In genomic region chr16:81928975-81929374, GRCh38 we compare ENCODE assay signal across 16 cellular contexts.
A peak's percentile ranks its signal among the peaks of the same experiment; 100 is the strongest.
DNase-seq lines count a peak whose midpoint lies in the region; TF ChIP-seq lines count a peak whose summit lies in the region.
"Had no signal": no experiment of that assay in that cellular context is flagged by ENCODE, and none has a peak within 500 bp of the region (broad histone marks: within the 10 kb centered on the region; RNA-seq: fewer than 3 reads in every experiment).

No MANE protein-coding gene starts in this region.

- no peak overlapping the region for H3K4me3 ChIP-seq in esophagus (ENCODE audit: low read depth in 1 of 2, low read length in 2 of 2)
- H3K4me3 ChIP-seq: A549, gastrocnemius medialis, sigmoid colon, transverse colon had no signal

- DNase-seq in activated CD4-positive, alpha-beta T cell treated with anti-CD3 and anti-CD28 coated beads for 48 hours = peak; percentile 17
- no peak for DNase-seq in activated CD4-positive, alpha-beta T cell treated with anti-CD3 and anti-CD28 coated beads, Interleukin-2, amount 50 U/mL, for 4 hours
- DNase-seq in RWPE1 (ENCODE audit: low spot score) = peak; percentile 59
- DNase-seq in stimulated activated CD8-positive, alpha-beta memory T cell treated with anti-CD3 and anti-CD28 coated beads, Interleukin-7, amount 100 ng/mL, for 48 hours (ENCODE audit: extremely low read depth in 1 of 2, low read depth in 1 of 2) = peak; percentile 2
- DNase-seq in GM19238 (ENCODE audit: insufficient read length, low spot score) = no peak
- DNase-seq in amniotic stem cell (lab: John Stamatoyannopoulos, UW) = no peak
- DNase-seq in NOMO-1 (lab: John Stamatoyannopoulos, UW; ENCODE audit: unreplicated experiment in 2 of 2) = no peak
- DNase-seq: DMS 273 treated with DMSO at 0.1 percent for 48 hours; gastrocnemius medialis; naive thymus-derived CD8-positive, alpha-beta T cell; NCI-H524; sigmoid colon; T-helper 17 cell; transverse colon had no signal

- H3K4me1 ChIP-seq in esophagus (ENCODE audit: control insufficient read depth in 2 of 2, insufficient read depth in 2 of 2, low read length in 1 of 2) = peaks cover 0 to 7% of the 10 kb centered on the region in 2 donors
- H3K4me1 ChIP-seq: A549, gastrocnemius medialis, sigmoid colon, transverse colon had no signal

- TF ChIP-seq CTCF in RWPE1 (conservative IDR thresholded peaks at IDR 0.05; ENCODE audit: low read depth) = no peak

- 41 to 51% methylated on average over 8 of the region's 8 CpGs for WGBS in esophagus, 2 donors

- CTCF ChIA-PET in RWPE1 (lab: Yijun Ruan, JAX) = no interaction called here

- H3K27ac ChIP-seq in RWPE1 = peak overlapping the region; percentile 69
- H3K27ac ChIP-seq in esophagus (ENCODE audit: low read depth in 2 of 2, low read length in 1 of 2) = peak overlapping the region; percentile 11 to 59
- H3K27ac ChIP-seq: A549, gastrocnemius medialis, sigmoid colon, transverse colon had no signal

- POLR2A ChIA-PET in RWPE1 (lab: Yijun Ruan, JAX; ENCODE audit: low non-redundant PET) = interaction anchor here (0.6 kb wide), 1 partner anchor 943 kb away, joined by 5 read pairs; no protein-coding TSS in a partner anchor

- no peaks in the 10 kb centered on the region for H3K27me3 ChIP-seq in esophagus (ENCODE audit: control insufficient read depth in 1 of 2, insufficient read depth in 2 of 2, low read length in 2 of 2)
- H3K27me3 ChIP-seq: gastrocnemius medialis, sigmoid colon, transverse colon had no signal

- no peaks in the 10 kb centered on the region for H3K9me3 ChIP-seq in esophagus (ENCODE audit: control insufficient read depth in 2 of 2, insufficient read depth in 1 of 2, low read depth in 1 of 2, low read length in 1 of 2)
- H3K9me3 ChIP-seq: A549, gastrocnemius medialis, sigmoid colon, transverse colon had no signal

- H3K36me3 ChIP-seq in esophagus (ENCODE audit: control insufficient read depth in 2 of 2, insufficient read depth in 2 of 2, low read length in 1 of 2) = no peaks in the 10 kb centered on the region
- H3K36me3 ChIP-seq: gastrocnemius medialis, sigmoid colon, transverse colon had no signal

Comparison
In these comparisons a context has a peak if more than half of its experiments do, and no peak if none do; other contexts are left out.
1. DNase-seq: peak in activated CD4-positive, alpha-beta T cell treated with anti-CD3 and anti-CD28 coated beads for 48 hours (single experiment), RWPE1 (single experiment) and stimulated activated CD8-positive, alpha-beta memory T cell treated with anti-CD3 and anti-CD28 coated beads, Interleukin-7, amount 100 ng/mL, for 48 hours (2 of 2); none in activated CD4-positive, alpha-beta T cell treated with anti-CD3 and anti-CD28 coated beads, Interleukin-2, amount 50 U/mL, for 4 hours (0 of 2), GM19238 (single experiment), amniotic stem cell (single experiment) and NOMO-1 (0 of 2).